In the genomic region with DNA sequence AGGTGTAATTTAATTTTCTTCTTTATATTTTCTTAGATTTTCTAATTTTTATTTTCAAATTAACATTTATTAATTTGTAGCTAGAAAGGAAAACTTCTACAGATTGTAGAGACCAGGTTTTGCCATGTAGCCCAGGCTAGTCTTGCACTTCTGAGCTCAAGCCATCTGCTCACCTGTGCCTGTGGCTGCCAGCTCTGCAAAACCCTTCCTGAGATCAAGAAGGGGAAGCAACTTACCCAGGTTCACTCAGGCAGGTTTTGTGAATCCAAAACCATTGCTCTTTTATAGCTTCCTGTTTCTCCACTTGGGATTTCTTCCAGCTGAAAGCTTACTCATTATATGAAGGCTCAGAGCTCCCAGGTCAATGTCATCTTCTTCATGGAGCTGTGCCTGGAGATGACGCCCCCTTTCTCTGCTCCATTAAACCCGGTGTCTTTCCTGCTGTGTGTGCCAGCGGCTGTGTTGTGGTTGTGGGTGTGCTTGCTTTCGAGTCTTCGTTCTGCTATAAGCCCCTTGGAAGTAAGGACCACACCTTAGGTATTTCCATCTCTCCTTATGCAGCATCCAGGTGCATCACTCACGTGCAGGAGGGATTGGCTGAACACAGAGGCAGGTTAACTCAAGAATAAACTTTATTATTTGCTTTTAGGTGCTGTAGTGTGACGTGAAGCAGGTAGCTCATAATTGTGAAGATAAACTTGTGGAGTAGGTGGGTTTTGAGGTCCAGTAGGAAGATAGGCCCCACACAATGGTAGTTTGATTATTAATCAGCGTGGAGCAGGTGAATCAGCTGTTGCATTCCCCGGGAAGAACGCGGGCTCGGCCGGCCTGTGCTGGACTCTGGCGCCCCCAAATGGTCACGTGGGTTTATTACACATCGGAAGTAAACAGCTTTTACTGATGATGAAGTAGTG, we compare ENCODE assay signal across 8 cellular contexts. TPM values are rescaled to one million over a fixed set of nuclear protein-coding genes. Genes with fewer than 3 reads are reported as not detected.
DNase-seq lines count a peak whose midpoint lies in the region; ATAC-seq, FAIRE-seq and TF ChIP-seq lines count a peak whose summit lies in the region.

No MANE protein-coding gene starts in this region.

- H3K4me1 Mint-ChIP-seq in activated naive CD8-positive, alpha-beta T cell treated with anti-CD3 and anti-CD28 coated beads, Interleukin-2, amount 10 ng/mL, durations not matched to agents 7 days and 5 days = peaks cover 7% of the 10 kb centered on the region

- no peaks in the 10 kb centered on the region for H3K9me3 ChIP-seq in heart right ventricle

- 15 to 19% methylated on average over 16 of the region's 16 CpGs for WGBS in heart right ventricle, 2 donors

- DNase-seq in GM06990 (ENCODE audit: extremely low read depth, insufficient read length) = peak; percentile 62
- DNase-seq in NCI-H146 treated with DMSO at 0.1 percent for 48 hours (lab: John Stamatoyannopoulos, UW; ENCODE audit: unreplicated experiment) = peak; percentile 46
- DNase-seq in T follicular helper cell (ENCODE audit: low read depth) = peak; percentile 74
- peak; percentile 79 for DNase-seq in activated naive CD8-positive, alpha-beta T cell treated with anti-CD3 and anti-CD28 coated beads, Interleukin-2, amount 10 ng/mL, durations not matched to agents 7 days and 5 days
- peak; percentile 74 to 79 for DNase-seq in heart right ventricle
- peak; percentile 80 for DNase-seq in putamen (ENCODE audit: low spot score)
- DNase-seq in urothelium cell line (ENCODE audit: low spot score) = peak; percentile 81

- no peak overlapping the region for H3K27ac Mint-ChIP-seq in activated naive CD8-positive, alpha-beta T cell treated with anti-CD3 and anti-CD28 coated beads, Interleukin-2, amount 10 ng/mL, durations not matched to agents 7 days and 5 days

- H3K36me3 ChIP-seq in GM06990 (ENCODE audit: control insufficient read depth, insufficient read depth, low read length) = no peaks in the 10 kb centered on the region
- H3K36me3 ChIP-seq in heart right ventricle = no peaks in the 10 kb centered on the region

- peak; percentile 86 for TF ChIP-seq CTCF in GM06990 (IDR thresholded peaks at IDR 0.05; ENCODE audit: insufficient read depth, low read length, poor library complexity, severe bottlenecking)
- peak; percentile 86 to 98 (median 94) for TF ChIP-seq CTCF in heart right ventricle (IDR thresholded peaks at IDR 0.05)

- no peak for FAIRE-seq in urothelium cell line (lab: Jason Lieb, UNC)

- ATAC-seq in activated naive CD8-positive, alpha-beta T cell treated with anti-CD3 and anti-CD28 coated beads, Interleukin-2, amount 10 ng/mL, durations not matched to agents 7 days and 5 days (ENCODE audit: low read depth) = peak; percentile 52
- ATAC-seq in heart right ventricle = peak; percentile 59 to 92 (median 86)
- no peak for ATAC-seq in GM19467 (IDR thresholded peaks at IDR 0.05; ENCODE audit: unreplicated experiment)

- H3K4me3 ChIP-seq in GM06990 (replicated peaks; ENCODE audit: low read depth, low read length) = no peak overlapping the region
- H3K4me3 ChIP-seq in heart right ventricle = no peak overlapping the region

- H3K36me3 Mint-ChIP-seq in activated naive CD8-positive, alpha-beta T cell treated with anti-CD3 and anti-CD28 coated beads, Interleukin-2, amount 10 ng/mL, durations not matched to agents 7 days and 5 days = no peaks in the 10 kb centered on the region

- no peaks in the 10 kb centered on the region for H3K27me3 ChIP-seq in GM06990 (replicated peaks; ENCODE audit: control insufficient read depth, insufficient read depth, low read length)
- H3K27me3 ChIP-seq in heart right ventricle = no peaks in the 10 kb centered on the region

- H3K9me3 Mint-ChIP-seq in activated naive CD8-positive, alpha-beta T cell treated with anti-CD3 and anti-CD28 coated beads, Interleukin-2, amount 10 ng/mL, durations not matched to agents 7 days and 5 days = no peaks in the 10 kb centered on the region

- POLR2A ChIA-PET in activated naive CD8-positive, alpha-beta T cell treated with anti-CD3 and anti-CD28 coated beads, Interleukin-2, amount 10 ng/mL, durations not matched to agents 7 days and 5 days (lab: Charles Lee) = interaction anchor here (0.6 to 2.5 kb wide), 9 partner anchors 27 to 438 kb away, joined by 3 to 25 read pairs (median 4); a partner anchor contains a TSS

- H3K4me1 ChIP-seq in heart right ventricle = peaks cover 0 to 15% (median 0%) of the 10 kb centered on the region in 9 donors

- H3K27me3 Mint-ChIP-seq in activated naive CD8-positive, alpha-beta T cell treated with anti-CD3 and anti-CD28 coated beads, Interleukin-2, amount 10 ng/mL, durations not matched to agents 7 days and 5 days = peaks cover 4% of the 10 kb centered on the region

- H3K4me3 Mint-ChIP-seq in activated naive CD8-positive, alpha-beta T cell treated with anti-CD3 and anti-CD28 coated beads, Interleukin-2, amount 10 ng/mL, durations not matched to agents 7 days and 5 days = peak overlapping the region; percentile 43

- peak overlapping the region in 1 of 10 donors; percentile 16 for H3K27ac ChIP-seq in heart right ventricle

- intact Hi-C loops in heart right ventricle (cut with DNase I) = loop anchor here (1.0 to 10.0 kb wide), 14 partner anchors 114 to 287 kb away; a partner anchor contains a TSS

RNA-seq across cellular contexts. Expression of a gene that starts 42.2 kb away (rescaled TPM):
- 100 to 1,000 TPM; 142 to 153 TPM for total RNA-seq in activated naive CD8-positive, alpha-beta T cell treated with anti-CD3 and anti-CD28 coated beads, Interleukin-2, amount 10 ng/mL, durations not matched to agents 7 days and 5 days
- total RNA-seq in heart right ventricle = 10 to 100 TPM in 8 of 10 donors, 1 to 10 TPM in 2; 8.2 to 20.0 (median 13.4) TPM
- 1 to 10 TPM; 2.1 to 2.7 TPM for polyA plus RNA-seq in heart right ventricle

Comparison
In these comparisons a context has a peak if more than half of its experiments do, and no peak if none do; other contexts are left out.
1. RNA of a gene that starts 42.2 kb away (total RNA-seq): 142 to 153 TPM in activated naive CD8-positive, alpha-beta T cell treated with anti-CD3 and anti-CD28 coated beads, Interleukin-2, amount 10 ng/mL, durations not matched to agents 7 days and 5 days; 8.2 to 20.0 TPM in heart right ventricle; every median in the first group is over 4 times any median in the second.
2. Peak in every context shown above with its lines, with median percentiles within 50 percentile points of each other: DNase-seq.